Comparison of ENCODE assay signal across 12 cellular contexts in genomic region chr1:12333036-12333785, GRCh38.
"Had no signal": no experiment of that assay in that cellular context is flagged by ENCODE, and none has a peak within 500 bp of the region (broad histone marks: within the 10 kb centered on the region; RNA-seq: fewer than 3 reads in every experiment).

No MANE protein-coding gene starts in this region.

- H3K27ac Mint-ChIP-seq: activated T-helper 2 cell treated with anti-CD3 and anti-CD28 coated beads, Interferon-gamma antibody, Interleukin-2, Interleukin-4, amounts not matched to agents 10 μg/mL and 5 μg/mL and 100 μg/mL, durations not matched to agents 14 hours and 24 hours and 36 hours; progenitor cell of endocrine pancreas; stimulated activated memory B cell treated with anti-CD40 and anti-IgM and Interleukin-4, amounts not matched to agents 10 μg/mL and 1 μg/mL and 100 μg/mL, for 72 hours had no signal

- H3K9me3 ChIP-seq: esophagus squamous epithelium, right lobe of liver, upper lobe of left lung had no signal

- H3K27ac ChIP-seq: brain microvascular endothelial cell, esophagus squamous epithelium, right lobe of liver, upper lobe of left lung had no signal

- H3K4me1 Mint-ChIP-seq: stimulated activated memory B cell treated with anti-CD40 and anti-IgM and Interleukin-4, amounts not matched to agents 10 μg/mL and 1 μg/mL and 100 μg/mL, for 72 hours had no signal

- H3K27me3 Mint-ChIP-seq: naive thymus-derived CD4-positive, alpha-beta T cell; progenitor cell of endocrine pancreas; stimulated activated memory B cell treated with anti-CD40 and anti-IgM and Interleukin-4, amounts not matched to agents 10 μg/mL and 1 μg/mL and 100 μg/mL, for 72 hours had no signal

- H3K27me3 ChIP-seq: brain microvascular endothelial cell, esophagus squamous epithelium, right lobe of liver, upper lobe of left lung had no signal

- H3K4me3 ChIP-seq: esophagus squamous epithelium, lung, right lobe of liver, upper lobe of left lung had no signal

- ATAC-seq: naive thymus-derived CD4-positive, alpha-beta T cell; stimulated activated memory B cell treated with anti-CD40 and anti-IgM and Interleukin-4, amounts not matched to agents 10 μg/mL and 1 μg/mL and 100 μg/mL, for 72 hours had no signal

- DNase-seq: activated naive CD4-positive, alpha-beta T cell treated with anti-CD3 and anti-CD28 coated beads, Interleukin-2, amount 50 U/mL, for 16 hours; amniotic stem cell; brain microvascular endothelial cell; esophagus squamous epithelium; naive thymus-derived CD4-positive, alpha-beta T cell; right lobe of liver; T-helper 2 cell; upper lobe of left lung had no signal

- H3K9me3 Mint-ChIP-seq: activated T-helper 2 cell treated with anti-CD3 and anti-CD28 coated beads, Interferon-gamma antibody, Interleukin-2, Interleukin-4, amounts not matched to agents 10 μg/mL and 5 μg/mL and 100 μg/mL, durations not matched to agents 14 hours and 24 hours and 36 hours; naive thymus-derived CD4-positive, alpha-beta T cell; stimulated activated memory B cell treated with anti-CD40 and anti-IgM and Interleukin-4, amounts not matched to agents 10 μg/mL and 1 μg/mL and 100 μg/mL, for 72 hours had no signal

- H3K4me3 Mint-ChIP-seq: naive thymus-derived CD4-positive, alpha-beta T cell; stimulated activated memory B cell treated with anti-CD40 and anti-IgM and Interleukin-4, amounts not matched to agents 10 μg/mL and 1 μg/mL and 100 μg/mL, for 72 hours had no signal
